ENCODE assay signal across 10 cellular contexts in genomic region chr16:89765292-89765810, GRCh38. TPM values are rescaled to one million over a fixed set of nuclear protein-coding genes. Genes with fewer than 3 reads are reported as not detected.
DNase-seq lines count a peak whose midpoint lies in the region; ATAC-seq and TF ChIP-seq lines count a peak whose summit lies in the region.
"Had no signal": no experiment of that assay in that cellular context is flagged by ENCODE, and none has a peak within 500 bp of the region (broad histone marks: within the 10 kb centered on the region; RNA-seq: fewer than 3 reads in every experiment).

No MANE protein-coding gene starts in this region.

- H3K27me3 Mint-ChIP-seq in activated T-helper 1 cell treated with anti-CD3 and anti-CD28 coated beads, Interleukin-12 subunit alpha, Interleukin-12 subunit beta, Interleukin-2, Interleukin-4 antibody, amounts not matched to agents 30 ng/mL and 10 ng/mL and 1 ng/mL, durations not matched to agents 14 hours and 24 hours and 36 hours (ENCODE audit: insufficient read depth) = no peaks in the 10 kb centered on the region

- peaks cover 26 to 38% of the 10 kb centered on the region in 2 experiments for H3K4me1 ChIP-seq in neutrophil (ENCODE audit: control insufficient read depth in 1 of 2, insufficient read depth in 1 of 2, low read depth in 1 of 2, low read length in 1 of 2)

- peak overlapping the region; percentile 57 for H3K27ac Mint-ChIP-seq in activated T-helper 1 cell treated with anti-CD3 and anti-CD28 coated beads, Interleukin-12 subunit alpha, Interleukin-12 subunit beta, Interleukin-2, Interleukin-4 antibody, amounts not matched to agents 30 ng/mL and 10 ng/mL and 1 ng/mL, durations not matched to agents 14 hours and 24 hours and 36 hours

- peak overlapping the region; percentile 64 to 79 for H3K4me3 ChIP-seq in neutrophil (ENCODE audit: low read depth in 1 of 2, low read length in 1 of 2)

- H3K27me3 ChIP-seq in neutrophil = no peaks in the 10 kb centered on the region

- no peaks in the 10 kb centered on the region for H3K9me3 ChIP-seq in neutrophil

- H3K36me3 Mint-ChIP-seq in activated T-helper 1 cell treated with anti-CD3 and anti-CD28 coated beads, Interleukin-12 subunit alpha, Interleukin-12 subunit beta, Interleukin-2, Interleukin-4 antibody, amounts not matched to agents 30 ng/mL and 10 ng/mL and 1 ng/mL, durations not matched to agents 14 hours and 24 hours and 36 hours (ENCODE audit: low read depth) = peaks cover 42% of the 10 kb centered on the region

- ATAC-seq in GM18909 (IDR thresholded peaks at IDR 0.05; ENCODE audit: poor library complexity, unreplicated experiment) = peak; percentile 9
- peak; percentile 5 for ATAC-seq in HG02852 (IDR thresholded peaks at IDR 0.05; ENCODE audit: unreplicated experiment)

- H3K27ac ChIP-seq in neutrophil = peak overlapping the region; percentile 96

- intact Hi-C loops in activated T-helper 1 cell treated with anti-CD3 and anti-CD28 coated beads, Interleukin-12 subunit alpha, Interleukin-12 subunit beta, Interleukin-2, Interleukin-4 antibody, amounts not matched to agents 30 ng/mL and 10 ng/mL and 1 ng/mL, durations not matched to agents 14 hours and 24 hours and 36 hours (cut with micrococcal nuclease) = no loop called here

- no peak for TF ChIP-seq CTCF in neutrophil (IDR thresholded peaks at IDR 0.05)

- no peaks in the 10 kb centered on the region for H3K9me3 Mint-ChIP-seq in activated T-helper 1 cell treated with anti-CD3 and anti-CD28 coated beads, Interleukin-12 subunit alpha, Interleukin-12 subunit beta, Interleukin-2, Interleukin-4 antibody, amounts not matched to agents 30 ng/mL and 10 ng/mL and 1 ng/mL, durations not matched to agents 14 hours and 24 hours and 36 hours

- peaks cover 15% of the 10 kb centered on the region for H3K36me3 ChIP-seq in neutrophil

- H3K4me1 Mint-ChIP-seq in activated T-helper 1 cell treated with anti-CD3 and anti-CD28 coated beads, Interleukin-12 subunit alpha, Interleukin-12 subunit beta, Interleukin-2, Interleukin-4 antibody, amounts not matched to agents 30 ng/mL and 10 ng/mL and 1 ng/mL, durations not matched to agents 14 hours and 24 hours and 36 hours (ENCODE audit: low read depth) = peaks cover 35% of the 10 kb centered on the region

- H3K4me3 Mint-ChIP-seq in activated T-helper 1 cell treated with anti-CD3 and anti-CD28 coated beads, Interleukin-12 subunit alpha, Interleukin-12 subunit beta, Interleukin-2, Interleukin-4 antibody, amounts not matched to agents 30 ng/mL and 10 ng/mL and 1 ng/mL, durations not matched to agents 14 hours and 24 hours and 36 hours = no peak overlapping the region

- DNase-seq in activated T-helper 1 cell treated with anti-CD3 and anti-CD28 coated beads, Interleukin-12 subunit alpha, Interleukin-12 subunit beta, Interleukin-2, Interleukin-4 antibody, amounts not matched to agents 30 ng/mL and 10 ng/mL and 1 ng/mL, durations not matched to agents 14 hours and 24 hours and 36 hours (ENCODE audit: low spot score) = no peak
- DNase-seq in retina (no peak), DMS53 (lab: John Stamatoyannopoulos, UW) (no peak), glomerular visceral epithelial cell (ENCODE audit: extremely low spot score) (no peak)
- DNase-seq: EL, NCI-H524 treated with DMSO at 0.1 percent for 48 hours, SW 1271 had no signal

RNA-seq across cellular contexts. Expression of gene ZNF276, which starts 44.0 kb away (rescaled TPM):
- 34.2 and 36.4 TPM in 2 replicates for total RNA-seq in activated T-helper 1 cell treated with anti-CD3 and anti-CD28 coated beads, Interleukin-12 subunit alpha, Interleukin-12 subunit beta, Interleukin-2, Interleukin-4 antibody, amounts not matched to agents 30 ng/mL and 10 ng/mL and 1 ng/mL, durations not matched to agents 14 hours and 24 hours and 36 hours

RNA-seq across cellular contexts. Expression of gene VPS9D1, which starts 44.7 kb away (rescaled TPM):
- total RNA-seq in activated T-helper 1 cell treated with anti-CD3 and anti-CD28 coated beads, Interleukin-12 subunit alpha, Interleukin-12 subunit beta, Interleukin-2, Interleukin-4 antibody, amounts not matched to agents 30 ng/mL and 10 ng/mL and 1 ng/mL, durations not matched to agents 14 hours and 24 hours and 36 hours = 4.9 and 5.9 TPM in 2 replicates

RNA-seq across cellular contexts. Expression of gene FANCA, which starts 51.1 kb away (rescaled TPM):
- total RNA-seq in activated T-helper 1 cell treated with anti-CD3 and anti-CD28 coated beads, Interleukin-12 subunit alpha, Interleukin-12 subunit beta, Interleukin-2, Interleukin-4 antibody, amounts not matched to agents 30 ng/mL and 10 ng/mL and 1 ng/mL, durations not matched to agents 14 hours and 24 hours and 36 hours = 210 and 221 TPM in 2 replicates
